ENCODE assay signal across 24 cellular contexts in genomic region chr9:91741529-91741928, GRCh38.
A peak's percentile ranks its signal among the peaks of the same experiment; 100 is the strongest.
DNase-seq lines count a peak whose midpoint lies in the region; ATAC-seq and TF ChIP-seq lines count a peak whose summit lies in the region.
"Had no signal": no experiment of that assay in that cellular context is flagged by ENCODE, and none has a peak within 500 bp of the region (broad histone marks: within the 10 kb centered on the region; RNA-seq: fewer than 3 reads in every experiment).

No MANE protein-coding gene starts in this region.

- no peak overlapping the region for H3K14ac ChIP-seq in neuronal stem cell (ENCODE audit: low read length)

- BruUV-seq in MCF 10A (replicated peaks; lab: Mats Ljungman, UMichigan), result no TSS peak

- no peak overlapping the region for H2BK12ac ChIP-seq in neuronal stem cell (ENCODE audit: low read length)

- TF ChIP-seq CTCF in MCF 10A (IDR thresholded peaks at IDR 0.05; ENCODE audit: unreplicated experiment) (no peak), breast epithelium (IDR thresholded peaks at IDR 0.05) (no peak), brain microvascular endothelial cell (IDR thresholded peaks at IDR 0.05; ENCODE audit: low read depth, low read length, missing control alignments) (no peak), thyroid gland (IDR thresholded peaks at IDR 0.05) (no peak)

- H3K9ac ChIP-seq in neuronal stem cell (ENCODE audit: low read depth, low read length, poor library complexity), result no peak overlapping the region

- H2AK5ac ChIP-seq in neuronal stem cell (ENCODE audit: low read depth, low read length), result no peak overlapping the region

- no peaks in the 10 kb centered on the region for H3K79me1 ChIP-seq in neuronal stem cell (ENCODE audit: low read depth, low read length)

- H3K27ac ChIP-seq in breast epithelium (no peak overlapping the region), brain microvascular endothelial cell (no peak overlapping the region), neuronal stem cell (replicated peaks; ENCODE audit: low read length) (no peak overlapping the region), thyroid gland (no peak overlapping the region)
- H3K27ac ChIP-seq: body of pancreas, hepatocyte, right lobe of liver had no signal

- no peaks in the 10 kb centered on the region for H3K9me3 ChIP-seq in breast epithelium
- no peaks in the 10 kb centered on the region for H3K9me3 ChIP-seq in neuronal stem cell (replicated peaks in 1 of 2; ENCODE audit: control insufficient read depth in 2 of 2, insufficient read depth in 1 of 2, low read depth in 1 of 2, low read length in 2 of 2)
- H3K9me3 ChIP-seq in thyroid gland, result no peaks in the 10 kb centered on the region
- H3K9me3 ChIP-seq: body of pancreas, right lobe of liver had no signal

- no peaks in the 10 kb centered on the region for H3K4me1 ChIP-seq in breast epithelium
- H3K4me1 ChIP-seq in neuronal stem cell (ENCODE audit: control insufficient read depth in 2 of 2, insufficient read depth in 1 of 2, low read depth in 1 of 2, low read length in 2 of 2), result peaks cover 0 to 2% of the 10 kb centered on the region in 2 donors
- H3K4me1 ChIP-seq in thyroid gland, result no peaks in the 10 kb centered on the region
- H3K4me1 ChIP-seq: body of pancreas, right lobe of liver had no signal

- no peaks in the 10 kb centered on the region for H3K27me3 Mint-ChIP-seq in MCF 10A (ENCODE audit: insufficient read depth, unreplicated experiment)

- in situ Hi-C loops in brain microvascular endothelial cell (cut with HindIII; ENCODE audit: low pct_ligation_motif_present, low sequenced_read_pairs), result no loop called here

- H3K4me3 Mint-ChIP-seq in MCF 10A (ENCODE audit: unreplicated experiment), result no peak overlapping the region
- H3K4me3 Mint-ChIP-seq: activated T-helper 17 cell treated with anti-CD3 and anti-CD28 coated beads, Interleukin-2, amount 50 U/mL, for 72 hours; endodermal cell; natural killer cell; T-helper 2 cell treated with Interferon-gamma antibody and Interleukin-4, amounts not matched to agents 5 μg/mL and 100 μg/mL, for 36 hours had no signal

- POLR2A ChIA-PET in MCF 10A (lab: Yijun Ruan, JAX), result interaction anchor here (0.5 to 0.9 kb wide), 3 partner anchors 11 to 372 kb away, joined by 3 to 4 read pairs (median 4); no protein-coding TSS in a partner anchor

- H3K4me3 ChIP-seq in breast epithelium (no peak overlapping the region), brain microvascular endothelial cell (ENCODE audit: low read depth, low read length) (no peak overlapping the region), neuronal stem cell (ENCODE audit: low read length in 2 of 2) (no peak overlapping the region), thyroid gland (replicated peaks in 1 of 3) (no peak overlapping the region)
- H3K4me3 ChIP-seq: body of pancreas, hepatocyte, right lobe of liver had no signal

- no peak overlapping the region for H2AFZ ChIP-seq in neuronal stem cell (ENCODE audit: low read length)
- H2AFZ ChIP-seq: hepatocyte had no signal

- TF ChIP-seq POLR2A in breast epithelium (IDR thresholded peaks at IDR 0.05) (no peak), thyroid gland (IDR thresholded peaks at IDR 0.05) (no peak)

- intact Hi-C loops in MCF 10A (cut with micrococcal nuclease), result no loop called here
- intact Hi-C loops in breast epithelium (cut with DNase I; ENCODE audit: low total_unique reads), result no loop called here
- intact Hi-C loops in thyroid gland (cut with DNase I), result no loop called here

- no peak overlapping the region for H3K18ac ChIP-seq in neuronal stem cell (ENCODE audit: low read length)

- DNase-seq in MCF 10A (ENCODE audit: unreplicated experiment) (peak; percentile 53), breast epithelium (ENCODE audit: low spot score in 2 of 2) (no peak), brain microvascular endothelial cell (peak; percentile 69), iris pigment epithelial cell (ENCODE audit: low read depth) (peak; percentile 92), neuronal stem cell (ENCODE audit: low spot score) (no peak), GDM1 (lab: John Stamatoyannopoulos, UW) (no peak), thyroid gland (no peak)
- DNase-seq: 8988T; activated CD4-positive, alpha-beta T cell treated with anti-CD3 and anti-CD28 coated beads, Interleukin-2, amount 50 U/mL, for 1 hour; COR-L47; endodermal cell; H7; Karpas-422; natural killer cell; NCI-H2029; NCI-H69; right lobe of liver; stimulated activated naive CD8-positive, alpha-beta T cell treated with anti-CD3 and anti-CD28 coated beads, Interleukin-15, Interleukin-2, amounts not matched to agents 100 U/mL and 50 U/mL, for 24 hours had no signal

- ATAC-seq in HG02678 (IDR thresholded peaks at IDR 0.05; ENCODE audit: unreplicated experiment), result no peak
- ATAC-seq: activated T-helper 17 cell treated with anti-CD3 and anti-CD28 coated beads, Interleukin-2, amount 50 U/mL, for 72 hours; body of pancreas; left lobe of liver; natural killer cell; right lobe of liver; stimulated activated naive CD8-positive, alpha-beta T cell treated with anti-CD3 and anti-CD28 coated beads, Interleukin-15, Interleukin-2, amounts not matched to agents 100 U/mL and 50 U/mL, for 24 hours had no signal

- H4K8ac ChIP-seq in neuronal stem cell (ENCODE audit: low read depth, low read length), result no peak overlapping the region

- no peak overlapping the region for H3K4me2 ChIP-seq in neuronal stem cell (ENCODE audit: insufficient read depth, low read length, poor library complexity, severe bottlenecking)
- H3K4me2 ChIP-seq: hepatocyte had no signal

- no peaks in the 10 kb centered on the region for H3K27me3 ChIP-seq in breast epithelium
- no peaks in the 10 kb centered on the region for H3K27me3 ChIP-seq in brain microvascular endothelial cell (replicated peaks)
- H3K27me3 ChIP-seq in neuronal stem cell (ENCODE audit: control insufficient read depth in 3 of 3, insufficient read depth in 3 of 3, low read depth in 1 of 3, low read length in 3 of 3), result no peaks in the 10 kb centered on the region
- H3K27me3 ChIP-seq in thyroid gland, result no peaks in the 10 kb centered on the region
- H3K27me3 ChIP-seq: body of pancreas, hepatocyte, right lobe of liver had no signal

- no peak overlapping the region for H3K23ac ChIP-seq in neuronal stem cell (ENCODE audit: low read depth, low read length, poor library complexity)

- H3K36me3 Mint-ChIP-seq in MCF 10A (ENCODE audit: insufficient read depth, unreplicated experiment), result no peaks in the 10 kb centered on the region
- H3K36me3 Mint-ChIP-seq: natural killer cell had no signal

- H3K4ac ChIP-seq in neuronal stem cell (ENCODE audit: low read length), result no peak overlapping the region

- no peaks in the 10 kb centered on the region for H3K9me3 Mint-ChIP-seq in MCF 10A (ENCODE audit: unreplicated experiment)
- H3K9me3 Mint-ChIP-seq: activated T-helper 17 cell treated with anti-CD3 and anti-CD28 coated beads, Interleukin-2, amount 50 U/mL, for 72 hours; endodermal cell; natural killer cell; T-helper 2 cell treated with Interferon-gamma antibody and Interleukin-4, amounts not matched to agents 5 μg/mL and 100 μg/mL, for 36 hours had no signal

- no peak overlapping the region for H2BK15ac ChIP-seq in neuronal stem cell (ENCODE audit: low read length)

- H4K91ac ChIP-seq in neuronal stem cell (ENCODE audit: low read depth, low read length, poor library complexity), result no peak overlapping the region

- H2BK120ac ChIP-seq in neuronal stem cell (ENCODE audit: low read depth, low read length), result no peak overlapping the region

- no peak overlapping the region for H3K27ac Mint-ChIP-seq in MCF 10A (ENCODE audit: low read depth, unreplicated experiment)
- H3K27ac Mint-ChIP-seq: activated T-helper 17 cell treated with anti-CD3 and anti-CD28 coated beads, Interleukin-2, amount 50 U/mL, for 72 hours; endodermal cell; natural killer cell; T-helper 2 cell treated with Interferon-gamma antibody and Interleukin-4, amounts not matched to agents 5 μg/mL and 100 μg/mL, for 36 hours had no signal

- peaks cover 5% of the 10 kb centered on the region for H3K4me1 Mint-ChIP-seq in MCF 10A (ENCODE audit: insufficient read depth, unreplicated experiment)
- H3K4me1 Mint-ChIP-seq: activated T-helper 17 cell treated with anti-CD3 and anti-CD28 coated beads, Interleukin-2, amount 50 U/mL, for 72 hours; endodermal cell; natural killer cell had no signal

- no peaks in the 10 kb centered on the region for H3K36me3 ChIP-seq in breast epithelium
- no peaks in the 10 kb centered on the region for H3K36me3 ChIP-seq in brain microvascular endothelial cell (replicated peaks)
- H3K36me3 ChIP-seq in neuronal stem cell (replicated peaks in 1 of 2; ENCODE audit: control insufficient read depth in 2 of 2, insufficient read depth in 2 of 2, low read length in 2 of 2), result peaks cover 7 to 17% of the 10 kb centered on the region in 2 donors
- H3K36me3 ChIP-seq in thyroid gland, result peaks cover 0 to 2% of the 10 kb centered on the region in 2 donors
- H3K36me3 ChIP-seq: right lobe of liver had no signal

- H2BK5ac ChIP-seq in neuronal stem cell (ENCODE audit: low read length), result no peak overlapping the region

- CTCF ChIA-PET in MCF 10A (lab: Yijun Ruan, JAX), result interaction anchor here (0.6 to 1.6 kb wide), 2 partner anchors 14 to 1828 kb away, joined by 3 to 5 read pairs; no protein-coding TSS in a partner anchor

Comparison
In these comparisons a context has a peak if more than half of its experiments do, and no peak if none do; other contexts are left out.
1. DNase-seq: peak in MCF 10A (single experiment), brain microvascular endothelial cell (single experiment) and iris pigment epithelial cell (single experiment); none in breast epithelium (0 of 2), neuronal stem cell (single experiment), GDM1 (single experiment) and thyroid gland (0 of 2).